8 cellular contexts compared by ENCODE assay signal in the genomic region with DNA sequence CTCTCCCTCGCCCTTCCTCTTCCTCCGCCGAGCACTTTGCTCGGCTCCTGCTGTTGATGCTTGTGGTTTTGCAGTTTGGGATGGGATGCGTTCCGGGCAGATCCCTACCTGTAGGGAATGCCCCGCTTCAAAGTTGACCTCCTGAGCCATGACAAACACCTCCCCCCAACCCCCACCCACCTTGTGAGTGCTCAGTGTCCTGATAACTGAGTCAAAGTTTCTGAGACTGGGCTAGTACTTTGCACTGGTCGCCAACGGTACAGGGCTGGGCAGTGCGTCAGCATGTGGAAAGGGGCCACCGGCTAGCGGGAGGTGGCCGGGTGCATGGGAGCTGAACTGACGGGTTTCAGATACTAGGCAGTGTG. TPM values are rescaled to one million over a fixed set of nuclear protein-coding genes. Genes with fewer than 3 reads are reported as not detected.
DNase-seq lines count a peak whose midpoint lies in the region; ATAC-seq and TF ChIP-seq lines count a peak whose summit lies in the region.

No MANE protein-coding gene starts in this region.

- no peaks in the 10 kb centered on the region for H3K36me3 ChIP-seq in liver (ENCODE audit: control insufficient read depth in 4 of 4, insufficient read depth in 3 of 4, low read depth in 1 of 4, low read length in 3 of 4)

- 1% methylated on average over 14 of the region's 14 CpGs for WGBS in liver

- peak overlapping the region; percentile 67 to 81 for H3K9ac ChIP-seq in liver (ENCODE audit: low read depth in 1 of 2, low read length in 2 of 2)

- H3K27ac Mint-ChIP-seq in stimulated activated memory B cell treated with anti-CD40 and anti-IgM and Interleukin-4, amounts not matched to agents 10 μg/mL and 1 μg/mL and 100 μg/mL, for 72 hours = peak overlapping the region; percentile 96

- H3K4me1 ChIP-seq in liver (ENCODE audit: control insufficient read depth in 4 of 4, insufficient read depth in 4 of 4, low read length in 3 of 4) = peaks cover 0 to 15% (median 4%) of the 10 kb centered on the region in 4 donors

- H3K9me3 Mint-ChIP-seq in stimulated activated memory B cell treated with anti-CD40 and anti-IgM and Interleukin-4, amounts not matched to agents 10 μg/mL and 1 μg/mL and 100 μg/mL, for 72 hours = no peaks in the 10 kb centered on the region

- H3K4me1 Mint-ChIP-seq in stimulated activated memory B cell treated with anti-CD40 and anti-IgM and Interleukin-4, amounts not matched to agents 10 μg/mL and 1 μg/mL and 100 μg/mL, for 72 hours = peaks cover 71% of the 10 kb centered on the region

- H3K9me3 ChIP-seq in liver (ENCODE audit: control insufficient read depth in 4 of 4, low read length in 3 of 4) = no peaks in the 10 kb centered on the region

- ATAC-seq in HG03064 (IDR thresholded peaks at IDR 0.05; ENCODE audit: low read depth, unreplicated experiment) = peak; percentile 9
- no peak for ATAC-seq in stimulated activated memory B cell treated with anti-CD40 and anti-IgM and Interleukin-4, amounts not matched to agents 10 μg/mL and 1 μg/mL and 100 μg/mL, for 72 hours

- H3K27me3 Mint-ChIP-seq in stimulated activated memory B cell treated with anti-CD40 and anti-IgM and Interleukin-4, amounts not matched to agents 10 μg/mL and 1 μg/mL and 100 μg/mL, for 72 hours = no peaks in the 10 kb centered on the region

- H3K27me3 ChIP-seq in liver (ENCODE audit: control insufficient read depth in 4 of 4, insufficient read depth in 4 of 4, low read length in 3 of 4) = no peaks in the 10 kb centered on the region

- H3K4me3 ChIP-seq in liver (ENCODE audit: low read depth in 1 of 3, low read length in 3 of 3) = peak overlapping the region; percentile 78 to 95 (median 89)

- TF ChIP-seq CTCF in liver (IDR thresholded peaks at IDR 0.05; ENCODE audit: low read depth, low read length, missing input control) = no peak

- TF ChIP-seq RAD21 in liver (IDR thresholded peaks at IDR 0.05) = peak in 1 of 2 donors; percentile 6

- H3K4me3 Mint-ChIP-seq in stimulated activated memory B cell treated with anti-CD40 and anti-IgM and Interleukin-4, amounts not matched to agents 10 μg/mL and 1 μg/mL and 100 μg/mL, for 72 hours = peak overlapping the region; percentile 99

- peak; percentile 74 for DNase-seq in activated effector memory CD4-positive, alpha-beta T cell treated with anti-CD3 and anti-CD28 coated beads, Interleukin-2, amount 50 U/mL, for 16 hours
- no peak for DNase-seq in activated effector memory CD4-positive, alpha-beta T cell treated with Interleukin-2 at 50 U/mL for 16 hours
- DNase-seq in T follicular helper cell (ENCODE audit: low read depth) = peak; percentile 1
- no peak for DNase-seq in activated CD4-positive, CD25-positive, alpha-beta regulatory T cell (lab: John Stamatoyannopoulos, UW)

- peaks cover 7% of the 10 kb centered on the region for H3K36me3 Mint-ChIP-seq in stimulated activated memory B cell treated with anti-CD40 and anti-IgM and Interleukin-4, amounts not matched to agents 10 μg/mL and 1 μg/mL and 100 μg/mL, for 72 hours

- H3K27ac ChIP-seq in cingulate gyrus (ENCODE audit: low read depth, low read length) (peak overlapping the region; percentile 77), liver (ENCODE audit: low read depth in 1 of 2, low read length in 2 of 2) (peak overlapping the region; percentile 60 to 95)

TF ChIP-seq in liver, 16 proteins besides CTCF, POLR2A, EP300 and RAD21:
- TF ChIP-seq, protein P1, sequence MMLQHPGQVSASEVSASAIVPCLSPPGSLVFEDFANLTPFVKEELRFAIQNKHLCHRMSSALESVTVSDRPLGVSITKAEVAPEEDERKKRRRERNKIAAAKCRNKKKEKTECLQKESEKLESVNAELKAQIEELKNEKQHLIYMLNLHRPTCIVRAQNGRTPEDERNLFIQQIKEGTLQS (IDR thresholded peaks at IDR 0.05) = no peak
- TF ChIP-seq EGR1 (IDR thresholded peaks at IDR 0.05; ENCODE audit: low read depth in 2 of 2) = peak in 1 of 2 donors; percentile 54
- TF ChIP-seq YY1 (IDR thresholded peaks at IDR 0.05) = peak; percentile 54
- TF ChIP-seq, protein P2, sequence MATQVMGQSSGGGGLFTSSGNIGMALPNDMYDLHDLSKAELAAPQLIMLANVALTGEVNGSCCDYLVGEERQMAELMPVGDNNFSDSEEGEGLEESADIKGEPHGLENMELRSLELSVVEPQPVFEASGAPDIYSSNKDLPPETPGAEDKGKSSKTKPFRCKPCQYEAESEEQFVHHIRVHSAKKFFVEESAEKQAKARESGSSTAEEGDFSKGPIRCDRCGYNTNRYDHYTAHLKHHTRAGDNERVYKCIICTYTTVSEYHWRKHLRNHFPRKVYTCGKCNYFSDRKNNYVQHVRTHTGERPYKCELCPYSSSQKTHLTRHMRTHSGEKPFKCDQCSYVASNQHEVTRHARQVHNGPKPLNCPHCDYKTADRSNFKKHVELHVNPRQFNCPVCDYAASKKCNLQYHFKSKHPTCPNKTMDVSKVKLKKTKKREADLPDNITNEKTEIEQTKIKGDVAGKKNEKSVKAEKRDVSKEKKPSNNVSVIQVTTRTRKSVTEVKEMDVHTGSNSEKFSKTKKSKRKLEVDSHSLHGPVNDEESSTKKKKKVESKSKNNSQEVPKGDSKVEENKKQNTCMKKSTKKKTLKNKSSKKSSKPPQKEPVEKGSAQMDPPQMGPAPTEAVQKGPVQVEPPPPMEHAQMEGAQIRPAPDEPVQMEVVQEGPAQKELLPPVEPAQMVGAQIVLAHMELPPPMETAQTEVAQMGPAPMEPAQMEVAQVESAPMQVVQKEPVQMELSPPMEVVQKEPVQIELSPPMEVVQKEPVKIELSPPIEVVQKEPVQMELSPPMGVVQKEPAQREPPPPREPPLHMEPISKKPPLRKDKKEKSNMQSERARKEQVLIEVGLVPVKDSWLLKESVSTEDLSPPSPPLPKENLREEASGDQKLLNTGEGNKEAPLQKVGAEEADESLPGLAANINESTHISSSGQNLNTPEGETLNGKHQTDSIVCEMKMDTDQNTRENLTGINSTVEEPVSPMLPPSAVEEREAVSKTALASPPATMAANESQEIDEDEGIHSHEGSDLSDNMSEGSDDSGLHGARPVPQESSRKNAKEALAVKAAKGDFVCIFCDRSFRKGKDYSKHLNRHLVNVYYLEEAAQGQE (IDR thresholded peaks at IDR 0.05) = no peak
- peak; percentile 54 for TF ChIP-seq SP1 (IDR thresholded peaks at IDR 0.05)
- TF ChIP-seq, protein P3, sequence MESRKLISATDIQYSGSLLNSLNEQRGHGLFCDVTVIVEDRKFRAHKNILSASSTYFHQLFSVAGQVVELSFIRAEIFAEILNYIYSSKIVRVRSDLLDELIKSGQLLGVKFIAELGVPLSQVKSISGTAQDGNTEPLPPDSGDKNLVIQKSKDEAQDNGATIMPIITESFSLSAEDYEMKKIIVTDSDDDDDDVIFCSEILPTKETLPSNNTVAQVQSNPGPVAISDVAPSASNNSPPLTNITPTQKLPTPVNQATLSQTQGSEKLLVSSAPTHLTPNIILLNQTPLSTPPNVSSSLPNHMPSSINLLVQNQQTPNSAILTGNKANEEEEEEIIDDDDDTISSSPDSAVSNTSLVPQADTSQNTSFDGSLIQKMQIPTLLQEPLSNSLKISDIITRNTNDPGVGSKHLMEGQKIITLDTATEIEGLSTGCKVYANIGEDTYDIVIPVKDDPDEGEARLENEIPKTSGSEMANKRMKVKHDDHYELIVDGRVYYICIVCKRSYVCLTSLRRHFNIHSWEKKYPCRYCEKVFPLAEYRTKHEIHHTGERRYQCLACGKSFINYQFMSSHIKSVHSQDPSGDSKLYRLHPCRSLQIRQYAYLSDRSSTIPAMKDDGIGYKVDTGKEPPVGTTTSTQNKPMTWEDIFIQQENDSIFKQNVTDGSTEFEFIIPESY (IDR thresholded peaks at IDR 0.05) = no peak
- TF ChIP-seq NR2F2 (IDR thresholded peaks at IDR 0.05) = no peak
- TF ChIP-seq FOXA1 (IDR thresholded peaks at IDR 0.05) = no peak
- TF ChIP-seq FOXA2 (IDR thresholded peaks at IDR 0.05) = no peak
- TF ChIP-seq JUND (IDR thresholded peaks at IDR 0.05) = peak; percentile 44 to 76
- peak; percentile 72 to 93 for TF ChIP-seq HNF4A (conservative IDR thresholded peaks at IDR 0.05)
- TF ChIP-seq RXRA (IDR thresholded peaks at IDR 0.05) = peak; percentile 16 to 81

RNA-seq across cellular contexts. Expression of a gene that starts 0.8 kb away (rescaled TPM):
- 10 to 100 TPM; 28.0 to 53.5 TPM for total RNA-seq in liver
- polyA plus RNA-seq in liver = 1 to 10 TPM; 4.8 to 9.6 TPM

Comparison
In these comparisons a context has a peak if more than half of its experiments do, and no peak if none do; other contexts are left out.
1. DNase-seq: peak in activated effector memory CD4-positive, alpha-beta T cell treated with anti-CD3 and anti-CD28 coated beads, Interleukin-2, amount 50 U/mL, for 16 hours (single experiment) and T follicular helper cell (single experiment); none in activated effector memory CD4-positive, alpha-beta T cell treated with Interleukin-2 at 50 U/mL for 16 hours (single experiment) and activated CD4-positive, CD25-positive, alpha-beta regulatory T cell (0 of 4).